Comparison of ENCODE assay signal across 1 cellular context in the genomic region with DNA sequence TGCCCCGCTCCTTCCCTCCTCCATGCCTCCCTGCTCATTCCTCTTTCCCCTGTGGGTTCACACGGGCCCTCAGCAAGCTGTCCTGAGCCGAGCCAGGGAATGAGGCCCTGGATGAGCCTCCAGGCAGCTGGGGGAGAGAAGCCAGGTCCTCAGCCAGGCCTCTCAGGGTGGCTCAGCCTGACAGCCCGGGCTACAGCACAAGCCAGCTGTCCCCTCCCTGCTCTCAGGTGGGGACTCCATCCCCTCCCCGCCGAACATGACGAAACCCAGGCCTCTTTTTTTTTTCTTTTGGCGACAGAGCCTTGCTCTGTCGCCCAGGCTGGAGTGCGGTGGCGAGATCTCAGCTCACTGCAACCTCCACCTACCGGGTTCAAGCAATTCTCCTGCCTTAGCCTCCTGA.
TF ChIP-seq lines count a peak whose summit lies in the region.

No MANE protein-coding gene starts in this region.

TF ChIP-seq in HepG2, 621 proteins besides CTCF, POLR2A, EP300 and RAD21:
- TF ChIP-seq ZNF496 (CRISPR knock-in tag; IDR thresholded peaks at IDR 0.05; ENCODE audit: insufficient replicate concordance): no peak
- TF ChIP-seq HNRNPK (IDR thresholded peaks at IDR 0.05; ENCODE audit: low read depth, low read length, poor library complexity, severe bottlenecking): no peak
- TF ChIP-seq ZNF782 (CRISPR knock-in tag; IDR thresholded peaks at IDR 0.05; ENCODE audit: borderline replicate concordance): no peak
- TF ChIP-seq ZNF737 (CRISPR knock-in tag; IDR thresholded peaks at IDR 0.05; ENCODE audit: borderline replicate concordance): no peak
- no peak for TF ChIP-seq SAFB2 (CRISPR knock-in tag; IDR thresholded peaks at IDR 0.05; ENCODE audit: borderline replicate concordance, low read depth)
- TF ChIP-seq, protein P1, sequence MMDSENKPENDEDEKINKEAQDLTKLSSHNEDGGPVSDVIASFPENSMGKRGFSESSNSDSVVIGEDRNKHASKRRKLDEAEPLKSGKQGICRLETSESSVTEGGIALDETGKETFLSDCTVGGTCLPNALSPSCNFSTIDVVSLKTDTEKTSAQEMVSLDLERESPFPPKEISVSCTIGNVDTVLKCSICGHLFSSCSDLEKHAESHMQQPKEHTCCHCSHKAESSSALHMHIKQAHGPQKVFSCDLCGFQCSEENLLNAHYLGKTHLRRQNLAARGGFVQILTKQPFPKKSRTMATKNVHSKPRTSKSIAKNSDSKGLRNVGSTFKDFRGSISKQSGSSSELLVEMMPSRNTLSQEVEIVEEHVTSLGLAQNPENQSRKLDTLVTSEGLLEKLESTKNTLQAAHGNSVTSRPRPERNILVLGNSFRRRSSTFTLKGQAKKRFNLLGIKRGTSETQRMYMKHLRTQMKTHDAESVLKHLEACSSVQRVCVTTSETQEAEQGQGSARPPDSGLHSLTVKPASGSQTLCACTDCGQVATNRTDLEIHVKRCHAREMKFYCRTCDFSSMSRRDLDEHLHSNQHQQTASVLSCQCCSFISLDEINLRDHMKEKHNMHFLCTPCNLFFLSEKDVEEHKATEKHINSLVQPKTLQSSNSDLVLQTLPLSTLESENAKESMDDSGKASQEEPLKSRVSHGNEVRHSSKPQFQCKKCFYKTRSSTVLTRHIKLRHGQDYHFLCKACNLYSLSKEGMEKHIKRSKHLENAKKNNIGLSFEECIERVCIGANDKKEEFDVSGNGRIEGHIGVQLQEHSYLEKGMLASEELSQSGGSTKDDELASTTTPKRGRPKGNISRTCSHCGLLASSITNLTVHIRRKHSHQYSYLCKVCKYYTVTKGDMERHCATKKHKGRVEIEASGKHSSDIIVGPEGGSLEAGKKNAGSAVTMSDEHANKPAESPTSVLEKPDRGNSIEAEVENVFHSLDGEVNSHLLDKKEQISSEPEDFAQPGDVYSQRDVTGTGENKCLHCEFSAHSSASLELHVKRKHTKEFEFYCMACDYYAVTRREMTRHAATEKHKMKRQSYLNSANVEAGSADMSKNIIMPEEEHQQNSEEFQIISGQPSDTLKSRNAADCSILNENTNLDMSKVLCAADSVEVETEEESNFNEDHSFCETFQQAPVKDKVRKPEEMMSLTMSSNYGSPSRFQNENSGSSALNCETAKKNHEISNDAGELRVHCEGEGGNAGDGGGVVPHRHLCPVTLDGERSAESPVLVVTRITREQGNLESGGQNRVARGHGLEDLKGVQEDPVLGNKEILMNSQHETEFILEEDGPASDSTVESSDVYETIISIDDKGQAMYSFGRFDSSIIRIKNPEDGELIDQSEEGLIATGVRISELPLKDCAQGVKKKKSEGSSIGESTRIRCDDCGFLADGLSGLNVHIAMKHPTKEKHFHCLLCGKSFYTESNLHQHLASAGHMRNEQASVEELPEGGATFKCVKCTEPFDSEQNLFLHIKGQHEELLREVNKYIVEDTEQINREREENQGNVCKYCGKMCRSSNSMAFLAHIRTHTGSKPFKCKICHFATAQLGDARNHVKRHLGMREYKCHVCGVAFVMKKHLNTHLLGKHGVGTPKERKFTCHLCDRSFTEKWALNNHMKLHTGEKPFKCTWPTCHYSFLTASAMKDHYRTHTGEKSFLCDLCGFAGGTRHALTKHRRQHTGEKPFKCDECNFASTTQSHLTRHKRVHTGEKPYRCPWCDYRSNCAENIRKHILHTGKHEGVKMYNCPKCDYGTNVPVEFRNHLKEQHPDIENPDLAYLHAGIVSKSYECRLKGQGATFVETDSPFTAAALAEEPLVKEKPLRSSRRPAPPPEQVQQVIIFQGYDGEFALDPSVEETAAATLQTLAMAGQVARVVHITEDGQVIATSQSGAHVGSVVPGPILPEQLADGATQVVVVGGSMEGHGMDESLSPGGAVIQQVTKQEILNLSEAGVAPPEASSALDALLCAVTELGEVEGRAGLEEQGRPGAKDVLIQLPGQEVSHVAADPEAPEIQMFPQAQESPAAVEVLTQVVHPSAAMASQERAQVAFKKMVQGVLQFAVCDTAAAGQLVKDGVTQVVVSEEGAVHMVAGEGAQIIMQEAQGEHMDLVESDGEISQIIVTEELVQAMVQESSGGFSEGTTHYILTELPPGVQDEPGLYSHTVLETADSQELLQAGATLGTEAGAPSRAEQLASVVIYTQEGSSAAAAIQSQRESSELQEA (CRISPR knock-in tag; IDR thresholded peaks at IDR 0.05; ENCODE audit: not compliant biosample characterization): no peak
- no peak for TF ChIP-seq MAFG (CRISPR knock-in tag; IDR thresholded peaks at IDR 0.05)
- TF ChIP-seq, protein P2, sequence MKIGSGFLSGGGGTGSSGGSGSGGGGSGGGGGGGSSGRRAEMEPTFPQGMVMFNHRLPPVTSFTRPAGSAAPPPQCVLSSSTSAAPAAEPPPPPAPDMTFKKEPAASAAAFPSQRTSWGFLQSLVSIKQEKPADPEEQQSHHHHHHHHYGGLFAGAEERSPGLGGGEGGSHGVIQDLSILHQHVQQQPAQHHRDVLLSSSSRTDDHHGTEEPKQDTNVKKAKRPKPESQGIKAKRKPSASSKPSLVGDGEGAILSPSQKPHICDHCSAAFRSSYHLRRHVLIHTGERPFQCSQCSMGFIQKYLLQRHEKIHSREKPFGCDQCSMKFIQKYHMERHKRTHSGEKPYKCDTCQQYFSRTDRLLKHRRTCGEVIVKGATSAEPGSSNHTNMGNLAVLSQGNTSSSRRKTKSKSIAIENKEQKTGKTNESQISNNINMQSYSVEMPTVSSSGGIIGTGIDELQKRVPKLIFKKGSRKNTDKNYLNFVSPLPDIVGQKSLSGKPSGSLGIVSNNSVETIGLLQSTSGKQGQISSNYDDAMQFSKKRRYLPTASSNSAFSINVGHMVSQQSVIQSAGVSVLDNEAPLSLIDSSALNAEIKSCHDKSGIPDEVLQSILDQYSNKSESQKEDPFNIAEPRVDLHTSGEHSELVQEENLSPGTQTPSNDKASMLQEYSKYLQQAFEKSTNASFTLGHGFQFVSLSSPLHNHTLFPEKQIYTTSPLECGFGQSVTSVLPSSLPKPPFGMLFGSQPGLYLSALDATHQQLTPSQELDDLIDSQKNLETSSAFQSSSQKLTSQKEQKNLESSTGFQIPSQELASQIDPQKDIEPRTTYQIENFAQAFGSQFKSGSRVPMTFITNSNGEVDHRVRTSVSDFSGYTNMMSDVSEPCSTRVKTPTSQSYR (CRISPR knock-in tag; IDR thresholded peaks at IDR 0.05; ENCODE audit: borderline replicate concordance): no peak
- TF ChIP-seq ZFP62 (CRISPR knock-in tag; IDR thresholded peaks at IDR 0.05): no peak
- TF ChIP-seq MXI1 (IDR thresholded peaks at IDR 0.05; ENCODE audit: borderline replicate concordance, low read depth, low read length): no peak
- no peak for TF ChIP-seq ZNF766 (CRISPR knock-in tag; IDR thresholded peaks at IDR 0.05; ENCODE audit: borderline replicate concordance)
- no peak for TF ChIP-seq ZSCAN20 (CRISPR knock-in tag; IDR thresholded peaks at IDR 0.05; ENCODE audit: borderline replicate concordance)
- TF ChIP-seq, protein P3, sequence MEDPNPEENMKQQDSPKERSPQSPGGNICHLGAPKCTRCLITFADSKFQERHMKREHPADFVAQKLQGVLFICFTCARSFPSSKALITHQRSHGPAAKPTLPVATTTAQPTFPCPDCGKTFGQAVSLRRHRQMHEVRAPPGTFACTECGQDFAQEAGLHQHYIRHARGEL (CRISPR knock-in tag; IDR thresholded peaks at IDR 0.05): no peak
- TF ChIP-seq SMAD9 (CRISPR knock-in tag; IDR thresholded peaks at IDR 0.05): no peak
